In genomic region chr17:73770849-73771229, GRCh38 we compare ENCODE assay signal across 13 cellular contexts.
"Had no signal": no experiment of that assay in that cellular context is flagged by ENCODE, and none has a peak within 500 bp of the region (broad histone marks: within the 10 kb centered on the region; RNA-seq: fewer than 3 reads in every experiment).

No MANE protein-coding gene starts in this region.

- H3K4me3 ChIP-seq: colonic mucosa, gastrocnemius medialis, skin epidermis, stomach, tibial nerve had no signal

- H3K27me3 Mint-ChIP-seq: activated naive CD8-positive, alpha-beta T cell had no signal

- H3K27ac ChIP-seq: colonic mucosa, gastrocnemius medialis, parathyroid adenoma, skin epidermis had no signal

- H3K4me1 ChIP-seq: parathyroid adenoma had no signal

- H3K27me3 ChIP-seq: colonic mucosa, gastrocnemius medialis, tibial nerve had no signal

- H3K36me3 ChIP-seq: colonic mucosa, gastrocnemius medialis, stomach, tibial nerve had no signal

- H3K36me3 Mint-ChIP-seq: activated naive CD8-positive, alpha-beta T cell had no signal

- H3K4me3 Mint-ChIP-seq: activated naive CD8-positive, alpha-beta T cell had no signal

- H3K9me3 ChIP-seq: colonic mucosa, gastrocnemius medialis, stomach, tibial nerve had no signal

- H3K27ac Mint-ChIP-seq: activated naive CD8-positive, alpha-beta T cell had no signal

- DNase-seq: activated CD4-positive, CD25-positive, alpha-beta regulatory T cell; activated effector memory CD4-positive, alpha-beta T cell treated with anti-CD3 and anti-CD28 coated beads, Interleukin-2, amount 50 U/mL, for 16 hours; activated T-cell treated with anti-CD3 and anti-CD28 coated beads, Interleukin-2, amount 50 U/mL, for 1 hour; effector CD4-positive, alpha-beta T cell; retina; T-helper 2 cell had no signal
